ENCODE assay signal across 16 cellular contexts in the genomic region with DNA sequence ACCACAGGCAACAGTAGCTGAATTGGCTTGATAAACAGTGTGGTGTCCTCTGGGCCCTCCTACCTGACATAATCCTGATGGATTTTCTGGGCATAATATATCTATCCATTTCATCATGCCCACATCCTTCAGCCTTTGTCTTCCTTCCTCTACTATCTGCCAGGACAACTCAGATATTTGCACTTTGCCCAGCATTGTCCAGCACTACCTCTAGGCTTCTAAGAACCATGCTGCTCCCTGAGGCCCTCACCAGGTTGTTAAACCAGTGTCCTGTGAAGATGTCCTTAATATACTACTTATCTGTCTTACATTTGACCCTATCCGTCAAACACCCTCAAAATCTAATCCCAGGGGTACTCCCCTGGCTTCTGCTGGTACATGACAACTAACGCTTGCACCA. TPM values are rescaled to one million over a fixed set of nuclear protein-coding genes. Genes with fewer than 3 reads are reported as not detected.
A peak's percentile ranks its signal among the peaks of the same experiment; 100 is the strongest.
DNase-seq lines count a peak whose midpoint lies in the region; ATAC-seq and TF ChIP-seq lines count a peak whose summit lies in the region.
"Had no signal": no experiment of that assay in that cellular context is flagged by ENCODE, and none has a peak within 500 bp of the region (broad histone marks: within the 10 kb centered on the region; RNA-seq: fewer than 3 reads in every experiment).

No MANE protein-coding gene starts in this region.

- no peaks in the 10 kb centered on the region for H3K36me3 ChIP-seq in endodermal cell (ENCODE audit: control insufficient read depth, insufficient read depth, low read length)
- no peaks in the 10 kb centered on the region for H3K36me3 ChIP-seq in mucosa of rectum (ENCODE audit: control insufficient read depth in 2 of 2, insufficient read depth in 2 of 2, low read length in 2 of 2)

- H3K27me3 Mint-ChIP-seq in activated CD4-positive, alpha-beta T cell treated with anti-CD3 and anti-CD28 coated beads, Interleukin-2, amount 10 ng/mL, durations not matched to agents 24 days and 14 days, result peaks cover 33% of the 10 kb centered on the region
- H3K27me3 Mint-ChIP-seq in endodermal cell (ENCODE audit: insufficient read depth), result no peaks in the 10 kb centered on the region
- H3K27me3 Mint-ChIP-seq in activated T-helper 17 cell treated with anti-CD3 and anti-CD28 coated beads, Interleukin-2, amount 50 U/mL, for 72 hours, result peaks cover 8% of the 10 kb centered on the region

- H3K9me3 ChIP-seq in endodermal cell (ENCODE audit: control insufficient read depth, low read length) (no peaks in the 10 kb centered on the region), mucosa of rectum (ENCODE audit: control insufficient read depth in 2 of 2, low read length in 2 of 2) (no peaks in the 10 kb centered on the region)
- H3K9me3 ChIP-seq: Caco-2 had no signal

- no peaks in the 10 kb centered on the region for H3K27me3 ChIP-seq in endodermal cell (ENCODE audit: control insufficient read depth, insufficient read depth, low read length, poor library complexity, severe bottlenecking)
- H3K27me3 ChIP-seq in mucosa of rectum (ENCODE audit: control insufficient read depth in 2 of 2, insufficient read depth in 2 of 2, low read length in 2 of 2), result no peaks in the 10 kb centered on the region

- no peak overlapping the region for H3K4me3 Mint-ChIP-seq in activated CD4-positive, alpha-beta T cell treated with anti-CD3 and anti-CD28 coated beads, Interleukin-2, amount 10 ng/mL, durations not matched to agents 24 days and 14 days
- no peak overlapping the region for H3K4me3 Mint-ChIP-seq in endodermal cell
- no peak overlapping the region for H3K4me3 Mint-ChIP-seq in activated T-helper 17 cell treated with anti-CD3 and anti-CD28 coated beads, Interleukin-2, amount 50 U/mL, for 72 hours
- H3K4me3 Mint-ChIP-seq: CD14-positive monocyte; CD8-positive, alpha-beta T cell had no signal

- intact Hi-C loops in activated CD4-positive, alpha-beta T cell treated with anti-CD3 and anti-CD28 coated beads, Interleukin-2, amount 10 ng/mL, durations not matched to agents 24 days and 14 days (cut with micrococcal nuclease), result no loop called here

- H3K4me3 ChIP-seq in endodermal cell (ENCODE audit: low read length), result peak overlapping the region; percentile 63
- peak overlapping the region; percentile 13 to 36 for H3K4me3 ChIP-seq in mucosa of rectum (ENCODE audit: low read length in 2 of 2)

- H3K27ac Mint-ChIP-seq in activated CD4-positive, alpha-beta T cell treated with anti-CD3 and anti-CD28 coated beads, Interleukin-2, amount 10 ng/mL, durations not matched to agents 24 days and 14 days, result no peak overlapping the region
- H3K27ac Mint-ChIP-seq in endodermal cell, result peak overlapping the region; percentile 90
- no peak overlapping the region for H3K27ac Mint-ChIP-seq in activated T-helper 17 cell treated with anti-CD3 and anti-CD28 coated beads, Interleukin-2, amount 50 U/mL, for 72 hours
- H3K27ac Mint-ChIP-seq: CD14-positive monocyte; CD8-positive, alpha-beta T cell had no signal

- H3K9me3 Mint-ChIP-seq in activated CD4-positive, alpha-beta T cell treated with anti-CD3 and anti-CD28 coated beads, Interleukin-2, amount 10 ng/mL, durations not matched to agents 24 days and 14 days, result no peaks in the 10 kb centered on the region
- H3K9me3 Mint-ChIP-seq in endodermal cell, result no peaks in the 10 kb centered on the region
- no peaks in the 10 kb centered on the region for H3K9me3 Mint-ChIP-seq in activated T-helper 17 cell treated with anti-CD3 and anti-CD28 coated beads, Interleukin-2, amount 50 U/mL, for 72 hours
- H3K9me3 Mint-ChIP-seq: CD8-positive, alpha-beta T cell had no signal

- no peak for TF ChIP-seq CTCF in endodermal cell (conservative IDR thresholded peaks at IDR 0.05)

- WGBS in endodermal cell (ENCODE audit: insufficient coverage in 1 of 2, insufficient read length in 1 of 2), 2 experiments, result 73% methylated on average over 2 of the region's 2 CpGs

- H3K4me1 Mint-ChIP-seq in activated CD4-positive, alpha-beta T cell treated with anti-CD3 and anti-CD28 coated beads, Interleukin-2, amount 10 ng/mL, durations not matched to agents 24 days and 14 days, result no peaks in the 10 kb centered on the region
- H3K4me1 Mint-ChIP-seq in endodermal cell, result peaks cover 55% of the 10 kb centered on the region
- H3K4me1 Mint-ChIP-seq in activated T-helper 17 cell treated with anti-CD3 and anti-CD28 coated beads, Interleukin-2, amount 50 U/mL, for 72 hours, result no peaks in the 10 kb centered on the region

- ATAC-seq in activated T-helper 17 cell treated with anti-CD3 and anti-CD28 coated beads, Interleukin-2, amount 50 U/mL, for 72 hours (replicated peaks), result no peak
- ATAC-seq in left lobe of liver, result no peak
- ATAC-seq: CD8-positive, alpha-beta T cell; HCT116; HepG2 had no signal

- DNase-seq in activated CD4-positive, alpha-beta T cell treated with anti-CD3 and anti-CD28 coated beads, Interleukin-2, amount 10 ng/mL, durations not matched to agents 24 days and 14 days, result peak; percentile 26
- DNase-seq in activated CD4-positive, alpha-beta T cell treated with anti-CD3 and anti-CD28 coated beads for 1 hour, result no peak
- DNase-seq in endodermal cell (no peak), hippocampal formation (lab: John Stamatoyannopoulos, UW) (no peak), left lobe of liver (ENCODE audit: low spot score) (no peak)
- DNase-seq in activated CD4-positive, CD25-positive, alpha-beta regulatory T cell (lab: John Stamatoyannopoulos, UW), result no peak
- DNase-seq: CD8-positive, alpha-beta T cell; DND-41; GDM1 had no signal

- peaks cover 26% of the 10 kb centered on the region for H3K4me1 ChIP-seq in endodermal cell (ENCODE audit: control insufficient read depth, insufficient read depth, low read length)
- peaks cover 10 to 24% of the 10 kb centered on the region in 2 donors for H3K4me1 ChIP-seq in mucosa of rectum (ENCODE audit: control insufficient read depth in 2 of 2, insufficient read depth in 2 of 2, low read length in 2 of 2)

- H3K36me3 Mint-ChIP-seq in activated CD4-positive, alpha-beta T cell treated with anti-CD3 and anti-CD28 coated beads, Interleukin-2, amount 10 ng/mL, durations not matched to agents 24 days and 14 days (ENCODE audit: low read depth), result no peaks in the 10 kb centered on the region
- H3K36me3 Mint-ChIP-seq in endodermal cell (ENCODE audit: low read depth), result peaks cover 2% of the 10 kb centered on the region
- H3K36me3 Mint-ChIP-seq in activated T-helper 17 cell treated with anti-CD3 and anti-CD28 coated beads, Interleukin-2, amount 50 U/mL, for 72 hours (ENCODE audit: low read depth), result no peaks in the 10 kb centered on the region
- H3K36me3 Mint-ChIP-seq: CD14-positive monocyte; CD8-positive, alpha-beta T cell had no signal

- H3K9ac ChIP-seq in endodermal cell (ENCODE audit: extremely low read depth, low read length, poor library complexity, severe bottlenecking) (peak overlapping the region; percentile 53), mucosa of rectum (ENCODE audit: low read depth in 1 of 2, low read length in 2 of 2) (no peak overlapping the region)

- H3K27ac ChIP-seq in endodermal cell (ENCODE audit: low read depth, low read length) (no peak overlapping the region), mucosa of rectum (ENCODE audit: low read depth in 2 of 2, low read length in 2 of 2) (peak overlapping the region; percentile 89 to 95)
- H3K27ac ChIP-seq: 22Rv1 had no signal

RNA-seq across cellular contexts. Expression of a gene that starts 58.2 kb away (rescaled TPM):
- 0.52 and 0.54 TPM in 2 replicates for total RNA-seq in activated CD4-positive, alpha-beta T cell treated with anti-CD3 and anti-CD28 coated beads, Interleukin-2, amount 10 ng/mL, durations not matched to agents 24 days and 14 days
- total RNA-seq in endodermal cell (10 to 100 TPM; 29.2 to 32.2 TPM), left lobe of liver (8.4 TPM)
- 16.8 TPM for polyA plus RNA-seq in endodermal cell (2013, experiment 1 of 2)
- 15.4 TPM for polyA plus RNA-seq in endodermal cell (2013, experiment 2 of 2)
- total RNA-seq in activated T-helper 17 cell treated with anti-CD3 and anti-CD28 coated beads, Interleukin-2, amount 50 U/mL, for 72 hours, result 1 to 10 TPM in 1 of 2 donors, under 1 TPM in 1; 0.98 to 1.3 TPM
